ENCODE assay signal across 17 cellular contexts in the genomic region with DNA sequence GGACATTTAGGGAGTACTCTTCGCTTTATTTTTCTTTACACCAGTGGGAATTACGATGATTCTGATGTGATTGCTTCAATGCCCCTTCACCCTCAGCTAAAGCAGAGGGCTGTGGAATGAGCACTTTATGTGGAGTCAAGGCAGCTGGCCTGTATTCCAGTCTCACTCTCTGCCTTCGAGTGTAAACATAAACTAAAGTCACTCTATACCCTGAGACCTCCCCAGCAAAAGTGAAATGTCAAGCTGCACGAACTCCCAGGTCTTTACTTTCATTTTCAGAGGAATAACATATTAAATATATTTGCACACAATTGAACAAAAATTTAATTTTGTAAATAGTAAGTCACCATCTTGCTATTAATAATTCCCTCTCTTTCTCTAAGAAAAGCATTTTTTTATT.
"Had no signal": no experiment of that assay in that cellular context is flagged by ENCODE, and none has a peak within 500 bp of the region (broad histone marks: within the 10 kb centered on the region; RNA-seq: fewer than 3 reads in every experiment).

No MANE protein-coding gene starts in this region.

- DNase-seq: activated CD4-positive, alpha-beta memory T cell treated with anti-CD3 and anti-CD28 coated beads, Interleukin-2, amount 10 ng/mL, durations not matched to agents 7 days and 5 days; activated CD4-positive, alpha-beta T cell treated with anti-CD3 and anti-CD28 coated beads for 4 hours; activated gamma-delta T cell; activated T-cell treated with anti-CD3 and anti-CD28 coated beads, Interleukin-2, amount 50 U/mL, for 24 hours; amygdala; body of pancreas; central memory CD4-positive, alpha-beta T cell; esophagus squamous epithelium; foreskin fibroblast; immature natural killer cell; left cardiac atrium; stimulated activated CD4-positive, alpha-beta T cell treated with anti-CD3 and anti-CD28 coated beads, Interleukin-12 subunit alpha, Interleukin-12 subunit beta, amount 100 ng/mL, for 4 hours; T-helper 2 cell had no signal

- H3K4me3 ChIP-seq: body of pancreas, coronary artery, esophagus squamous epithelium had no signal

- H3K27me3 ChIP-seq: body of pancreas, esophagus squamous epithelium had no signal

- H3K27ac ChIP-seq: body of pancreas, coronary artery, esophagus squamous epithelium had no signal

- H3K36me3 ChIP-seq: esophagus squamous epithelium had no signal

- H3K9me3 ChIP-seq: body of pancreas, esophagus squamous epithelium had no signal

- H3K4me1 ChIP-seq: body of pancreas, esophagus squamous epithelium had no signal

- ATAC-seq: activated naive CD4-positive, alpha-beta T cell treated with anti-CD3 and anti-CD28 coated beads, Interleukin-2, amount 50 U/mL, for 72 hours; body of pancreas; left cardiac atrium; stimulated activated effector memory CD8-positive, alpha-beta T cell treated with anti-CD3 and anti-CD28 coated beads, Interleukin-12 subunit alpha, Interleukin-12 subunit beta, amount 100 ng/mL, for 72 hours; WTC11 had no signal
